ENCODE assay signal across 25 cellular contexts in genomic region chr7:98731651-98732050, GRCh38.
"Had no signal": no experiment of that assay in that cellular context is flagged by ENCODE, and none has a peak within 500 bp of the region (broad histone marks: within the 10 kb centered on the region; RNA-seq: fewer than 3 reads in every experiment).

No MANE protein-coding gene starts in this region.

- ATAC-seq: naive thymus-derived CD8-positive, alpha-beta T cell; psoas muscle; right cardiac atrium; right lobe of liver; stimulated activated memory B cell treated with anti-CD40 and anti-IgM and Interleukin-4, amounts not matched to agents 10 μg/mL and 1 μg/mL and 100 μg/mL, for 72 hours; stimulated activated naive CD8-positive, alpha-beta T cell treated with anti-CD3 and anti-CD28 coated beads, Interleukin-15, amount 100 ng/mL, for 72 hours; stimulated activated naive CD8-positive, alpha-beta T cell treated with anti-CD3 and anti-CD28 coated beads, Interleukin-15, Interleukin-2, amounts not matched to agents 100 U/mL and 50 U/mL, for 24 hours had no signal

- H3K36me3 ChIP-seq: ovary, right lobe of liver, sigmoid colon, suprapubic skin, tibial artery, transverse colon, vagina had no signal

- DNase-seq: naive thymus-derived CD8-positive, alpha-beta T cell; nephron progenitor cell; occipital lobe; ovary; psoas muscle; right cardiac atrium; right lobe of liver; small intestine; stimulated activated CD4-positive, alpha-beta T cell treated with anti-CD3 and anti-CD28 coated beads, Interleukin-12 subunit alpha, Interleukin-12 subunit beta, amount 100 ng/mL, for 4 hours; stimulated activated CD4-positive, alpha-beta T cell treated with anti-CD3 and anti-CD28 coated beads, Interleukin-1b, Interleukin-23, amount 100 ng/mL, for 48 hours; stimulated activated CD4-positive, alpha-beta T cell treated with anti-CD3 and anti-CD28 coated beads, Interleukin-4, amount 100 ng/mL, for 1 hour; stimulated activated CD4-positive, alpha-beta T cell treated with anti-CD3 and anti-CD28 coated beads, Interleukin-4, amount 100 ng/mL, for 4 hours; stimulated activated CD8-positive, alpha-beta memory T cell treated with anti-CD3 and anti-CD28 coated beads, Interleukin-4, amount 100 ng/mL, for 48 hours; stimulated activated naive CD4-positive, alpha-beta T cell; stimulated activated naive CD8-positive, alpha-beta T cell treated with anti-CD3 and anti-CD28 coated beads, Interleukin-15, amount 100 ng/mL, for 72 hours; stimulated activated naive CD8-positive, alpha-beta T cell treated with anti-CD3 and anti-CD28 coated beads, Interleukin-15, Interleukin-2, amounts not matched to agents 100 U/mL and 50 U/mL, for 24 hours; substantia nigra; testis; tibial artery; transverse colon had no signal

- H3K9ac ChIP-seq: parathyroid adenoma had no signal

- H3K4me1 ChIP-seq: parathyroid adenoma, psoas muscle, right lobe of liver, sigmoid colon, suprapubic skin, testis, tibial artery, transverse colon, vagina had no signal

- H2AFZ ChIP-seq: parathyroid adenoma had no signal

- H3K27ac ChIP-seq: ovary, parathyroid adenoma, psoas muscle, right lobe of liver, sigmoid colon, suprapubic skin, testis, tibial artery, transverse colon, vagina had no signal

- H3K4me3 ChIP-seq: ovary, psoas muscle, right lobe of liver, sigmoid colon, suprapubic skin, testis, tibial artery, transverse colon, vagina had no signal

- H3K9me3 ChIP-seq: ovary, psoas muscle, right lobe of liver, testis, transverse colon, vagina had no signal

- H3K27me3 ChIP-seq: ovary, right lobe of liver, testis, vagina had no signal
